Comparison of ENCODE assay signal across 18 cellular contexts in genomic region chr1:6521502-6521901, GRCh38. TPM values are rescaled to one million over a fixed set of nuclear protein-coding genes. Genes with fewer than 3 reads are reported as not detected.
DNase-seq lines count a peak whose midpoint lies in the region; ATAC-seq and TF ChIP-seq lines count a peak whose summit lies in the region.
"Had no signal": no experiment of that assay in that cellular context is flagged by ENCODE, and none has a peak within 500 bp of the region (broad histone marks: within the 10 kb centered on the region; RNA-seq: fewer than 3 reads in every experiment).

No MANE protein-coding gene starts in this region.

- H2AFZ ChIP-seq in Karpas-422 (ENCODE audit: low read length) = no peak overlapping the region

- no peaks in the 10 kb centered on the region for H3K9me3 Mint-ChIP-seq in activated naive CD8-positive, alpha-beta T cell (ENCODE audit: low read depth)
- no peaks in the 10 kb centered on the region for H3K9me3 Mint-ChIP-seq in activated naive CD8-positive, alpha-beta T cell treated with anti-CD3 and anti-CD28 coated beads for 36 hours
- H3K9me3 Mint-ChIP-seq in endodermal cell = no peaks in the 10 kb centered on the region
- no peaks in the 10 kb centered on the region for H3K9me3 Mint-ChIP-seq in stimulated activated naive B cell treated with anti-CD40 and anti-IgM and Interleukin-4, amounts not matched to agents 10 μg/mL and 1 μg/mL and 100 μg/mL, for 72 hours
- H3K9me3 Mint-ChIP-seq: activated T-cell treated with anti-CD3 and anti-CD28 coated beads, Interleukin-2, amount 50 U/mL, for 72 hours had no signal

- no peaks in the 10 kb centered on the region for H3K79me2 ChIP-seq in Karpas-422 (ENCODE audit: low read length)

- no peaks in the 10 kb centered on the region for H3K4me1 Mint-ChIP-seq in activated naive CD8-positive, alpha-beta T cell (ENCODE audit: low read depth)
- H3K4me1 Mint-ChIP-seq in activated naive CD8-positive, alpha-beta T cell treated with anti-CD3 and anti-CD28 coated beads for 36 hours = peaks cover 2% of the 10 kb centered on the region
- peaks cover 13% of the 10 kb centered on the region for H3K4me1 Mint-ChIP-seq in endodermal cell
- peaks cover 4 to 6% of the 10 kb centered on the region in 2 donors for H3K4me1 Mint-ChIP-seq in stimulated activated naive B cell treated with anti-CD40 and anti-IgM and Interleukin-4, amounts not matched to agents 10 μg/mL and 1 μg/mL and 100 μg/mL, for 72 hours

- DNase-seq in activated naive CD8-positive, alpha-beta T cell treated with anti-CD3 and anti-CD28 coated beads for 36 hours = no peak
- peak; percentile 81 for DNase-seq in RPMI7951 (ENCODE audit: low read depth)
- peak; percentile 17 for DNase-seq in endodermal cell
- no peak for DNase-seq in stimulated activated naive B cell treated with anti-CD40 and anti-IgM and Interleukin-4, amounts not matched to agents 10 μg/mL and 1 μg/mL and 100 μg/mL, for 72 hours
- DNase-seq in stimulated activated naive CD8-positive, alpha-beta T cell treated with anti-CD3 and anti-CD28 coated beads, Interleukin-15, Interleukin-2, amounts not matched to agents 100 U/mL and 50 U/mL, for 24 hours = no peak
- DNase-seq in Karpas-422 = no peak
- DNase-seq: activated CD4-positive, alpha-beta T cell treated with anti-CD3 and anti-CD28 coated beads for 48 hours; activated T-cell treated with anti-CD3 and anti-CD28 coated beads, Interleukin-2, amount 50 U/mL, for 72 hours; lower lobe of right lung; MM.1S; NCI-H2107; retina; SIG-M5 had no signal

- H3K9me2 ChIP-seq in Karpas-422 (replicated peaks; ENCODE audit: insufficient read depth, low read length) = no peaks in the 10 kb centered on the region

- no peaks in the 10 kb centered on the region for H4K20me1 ChIP-seq in Karpas-422 (ENCODE audit: insufficient read depth, low read depth, low read length)

- H3K9me3 ChIP-seq in endodermal cell (ENCODE audit: control insufficient read depth, low read length) (no peaks in the 10 kb centered on the region), Karpas-422 (ENCODE audit: low read length) (no peaks in the 10 kb centered on the region)
- H3K9me3 ChIP-seq: ascending aorta, lower lobe of right lung had no signal

- no peak overlapping the region for H3K4me2 ChIP-seq in Karpas-422 (ENCODE audit: low read depth, low read length, poor library complexity, severe bottlenecking)

- peak overlapping the region; percentile 16 for H3K27ac Mint-ChIP-seq in activated naive CD8-positive, alpha-beta T cell
- no peak overlapping the region for H3K27ac Mint-ChIP-seq in activated naive CD8-positive, alpha-beta T cell treated with anti-CD3 and anti-CD28 coated beads for 36 hours
- H3K27ac Mint-ChIP-seq in endodermal cell = no peak overlapping the region
- peak overlapping the region; percentile 14 for H3K27ac Mint-ChIP-seq in stimulated activated naive B cell treated with anti-CD40 and anti-IgM and Interleukin-4, amounts not matched to agents 10 μg/mL and 1 μg/mL and 100 μg/mL, for 72 hours
- H3K27ac Mint-ChIP-seq: activated T-cell treated with anti-CD3 and anti-CD28 coated beads, Interleukin-2, amount 50 U/mL, for 72 hours had no signal

- 82 to 95% methylated on average over 4 to 5 of the region's 5 CpGs for WGBS in endodermal cell (ENCODE audit: insufficient coverage in 1 of 2, insufficient read length in 1 of 2), 2 experiments

- H3K4me1 ChIP-seq in endodermal cell (ENCODE audit: control insufficient read depth, insufficient read depth, low read length) = peaks cover 3% of the 10 kb centered on the region
- H3K4me1 ChIP-seq in Karpas-422 (ENCODE audit: low read length) = no peaks in the 10 kb centered on the region

- H3K27me3 ChIP-seq in endodermal cell (ENCODE audit: control insufficient read depth, insufficient read depth, low read length, poor library complexity, severe bottlenecking) (no peaks in the 10 kb centered on the region), Karpas-422 (ENCODE audit: low read length) (no peaks in the 10 kb centered on the region)
- H3K27me3 ChIP-seq: ascending aorta had no signal

- no peak for ATAC-seq in stimulated activated naive B cell treated with anti-CD40 and anti-IgM and Interleukin-4, amounts not matched to agents 10 μg/mL and 1 μg/mL and 100 μg/mL, for 72 hours (replicated peaks)
- ATAC-seq in stimulated activated naive CD8-positive, alpha-beta T cell treated with anti-CD3 and anti-CD28 coated beads, Interleukin-15, Interleukin-2, amounts not matched to agents 100 U/mL and 50 U/mL, for 24 hours = no peak
- no peak for ATAC-seq in HG03039 (IDR thresholded peaks at IDR 0.05; ENCODE audit: unreplicated experiment)
- ATAC-seq: activated T-cell treated with anti-CD3 and anti-CD28 coated beads, Interleukin-2, amount 50 U/mL, for 72 hours; lower lobe of right lung had no signal

- no peak for TF ChIP-seq CTCF in endodermal cell (conservative IDR thresholded peaks at IDR 0.05)

- no peak overlapping the region for H3K4me3 Mint-ChIP-seq in activated naive CD8-positive, alpha-beta T cell
- no peak overlapping the region for H3K4me3 Mint-ChIP-seq in activated naive CD8-positive, alpha-beta T cell treated with anti-CD3 and anti-CD28 coated beads for 36 hours
- no peak overlapping the region for H3K4me3 Mint-ChIP-seq in endodermal cell
- no peak overlapping the region for H3K4me3 Mint-ChIP-seq in stimulated activated naive B cell treated with anti-CD40 and anti-IgM and Interleukin-4, amounts not matched to agents 10 μg/mL and 1 μg/mL and 100 μg/mL, for 72 hours
- H3K4me3 Mint-ChIP-seq: activated T-cell treated with anti-CD3 and anti-CD28 coated beads, Interleukin-2, amount 50 U/mL, for 72 hours had no signal

- H3K4me3 ChIP-seq in endodermal cell (ENCODE audit: low read length) (no peak overlapping the region), Karpas-422 (ENCODE audit: low read length) (no peak overlapping the region)
- H3K4me3 ChIP-seq: ascending aorta, lower lobe of right lung had no signal

- H3K36me3 ChIP-seq in endodermal cell (ENCODE audit: control insufficient read depth, insufficient read depth, low read length) = peaks cover 30% of the 10 kb centered on the region
- peaks cover 10% of the 10 kb centered on the region; the same call in 1 of the 2 replicates for H3K36me3 ChIP-seq in Karpas-422 (ENCODE audit: insufficient read depth, low read length)

- H3K36me3 Mint-ChIP-seq in activated naive CD8-positive, alpha-beta T cell = no peaks in the 10 kb centered on the region
- peaks cover 7% of the 10 kb centered on the region for H3K36me3 Mint-ChIP-seq in activated naive CD8-positive, alpha-beta T cell treated with anti-CD3 and anti-CD28 coated beads for 36 hours
- H3K36me3 Mint-ChIP-seq in endodermal cell (ENCODE audit: low read depth) = peaks cover 24% of the 10 kb centered on the region
- H3K36me3 Mint-ChIP-seq in stimulated activated naive B cell treated with anti-CD40 and anti-IgM and Interleukin-4, amounts not matched to agents 10 μg/mL and 1 μg/mL and 100 μg/mL, for 72 hours = peaks cover 17 to 18% of the 10 kb centered on the region in 2 donors

- H3K27ac ChIP-seq in endodermal cell (ENCODE audit: low read depth, low read length) (no peak overlapping the region), Karpas-422 (ENCODE audit: low read length) (no peak overlapping the region)
- H3K27ac ChIP-seq: ascending aorta, lower lobe of right lung had no signal

- no peak overlapping the region for H3K9ac ChIP-seq in endodermal cell (ENCODE audit: extremely low read depth, low read length, poor library complexity, severe bottlenecking)
- no peak overlapping the region for H3K9ac ChIP-seq in Karpas-422 (ENCODE audit: low read length)

- no peaks in the 10 kb centered on the region for H3K27me3 Mint-ChIP-seq in activated naive CD8-positive, alpha-beta T cell
- H3K27me3 Mint-ChIP-seq in activated naive CD8-positive, alpha-beta T cell treated with anti-CD3 and anti-CD28 coated beads for 36 hours = no peaks in the 10 kb centered on the region
- H3K27me3 Mint-ChIP-seq in endodermal cell (ENCODE audit: insufficient read depth) = no peaks in the 10 kb centered on the region
- H3K27me3 Mint-ChIP-seq in stimulated activated naive B cell treated with anti-CD40 and anti-IgM and Interleukin-4, amounts not matched to agents 10 μg/mL and 1 μg/mL and 100 μg/mL, for 72 hours = no peaks in the 10 kb centered on the region

RNA-seq across cellular contexts. Expression of gene PLEKHG5, which starts 30.0 kb away (rescaled TPM):
- 1 to 10 TPM; 2.2 to 2.3 TPM for total RNA-seq in activated naive CD8-positive, alpha-beta T cell treated with anti-CD3 and anti-CD28 coated beads for 36 hours
- 0.60 and 1.3 TPM in 2 replicates for total RNA-seq in RPMI7951 (2014; rRNA removed; shearing (Covaris generic))
- total RNA-seq in endodermal cell = 10 to 100 TPM; 32.6 to 38.8 TPM
- 34.4 TPM for polyA plus RNA-seq in endodermal cell (2013, experiment 1 of 2)
- polyA plus RNA-seq in endodermal cell (2013, experiment 2 of 2) = 29.5 TPM
- total RNA-seq in Karpas-422 (2014; rRNA removed; shearing (Covaris generic); ENCODE audit: low replicate concordance) = 0.25 TPM in 1 of 2 replicates, not detected in the other

RNA-seq across cellular contexts. Expression of gene NOL9, which starts 32.8 kb away (rescaled TPM):
- 10 to 100 TPM; 54.1 to 55.1 TPM for total RNA-seq in activated naive CD8-positive, alpha-beta T cell treated with anti-CD3 and anti-CD28 coated beads for 36 hours
- total RNA-seq in RPMI7951 (2014; rRNA removed; shearing (Covaris generic)) = 14.4 and 14.5 TPM in 2 replicates
- total RNA-seq in endodermal cell = 10 to 100 TPM; 35.0 to 43.9 TPM
- 16.8 TPM for polyA plus RNA-seq in endodermal cell (2013, experiment 1 of 2)
- 13.5 TPM for polyA plus RNA-seq in endodermal cell (2013, experiment 2 of 2)
- total RNA-seq in Karpas-422 (2014; rRNA removed; shearing (Covaris generic); ENCODE audit: low replicate concordance) = 25.0 and 37.6 TPM in 2 replicates

RNA-seq across cellular contexts. Expression of gene TAS1R1, which starts 33.6 kb away (rescaled TPM):
- total RNA-seq in activated naive CD8-positive, alpha-beta T cell treated with anti-CD3 and anti-CD28 coated beads for 36 hours = not detected
- total RNA-seq in RPMI7951 (2014; rRNA removed; shearing (Covaris generic)) = 0.20 TPM in 1 of 2 replicates, not detected in the other
- under 1 TPM; 0.31 to 0.51 TPM for total RNA-seq in endodermal cell
- polyA plus RNA-seq in endodermal cell (2013, experiment 1 of 2) = not detected
- polyA plus RNA-seq in endodermal cell (2013, experiment 2 of 2) = not detected
- not detected in 2 replicates for total RNA-seq in Karpas-422 (2014; rRNA removed; shearing (Covaris generic); ENCODE audit: low replicate concordance)
- total RNA-seq: activated T-cell treated with anti-CD3 and anti-CD28 coated beads, Interleukin-2, amount 50 U/mL, for 72 hours; ascending aorta; temporal lobe had no signal
- polyA plus RNA-seq: neural cell had no signal

RNA-seq across cellular contexts. Expression of gene TNFRSF25, which starts 55.5 kb away (rescaled TPM):
- 10 to 100 TPM; 64.7 to 67.8 TPM for total RNA-seq in activated naive CD8-positive, alpha-beta T cell treated with anti-CD3 and anti-CD28 coated beads for 36 hours
- total RNA-seq in RPMI7951 (2014; rRNA removed; shearing (Covaris generic)) = 0.12 and 0.49 TPM in 2 replicates
- 10 to 100 TPM; 25.9 to 26.9 TPM for total RNA-seq in endodermal cell
- polyA plus RNA-seq in endodermal cell (2013, experiment 1 of 2) = 39.9 TPM
- polyA plus RNA-seq in endodermal cell (2013, experiment 2 of 2) = 30.2 TPM
- total RNA-seq in Karpas-422 (2014; rRNA removed; shearing (Covaris generic); ENCODE audit: low replicate concordance) = 0.58 TPM in 1 of 2 replicates, not detected in the other

RNA-seq across cellular contexts. Expression of gene ZBTB48, which starts 58.3 kb away (rescaled TPM):
- total RNA-seq in activated naive CD8-positive, alpha-beta T cell treated with anti-CD3 and anti-CD28 coated beads for 36 hours = 10 to 100 TPM; 22.1 to 26.4 TPM
- total RNA-seq in RPMI7951 (2014; rRNA removed; shearing (Covaris generic)) = 11.4 and 15.6 TPM in 2 replicates
- total RNA-seq in endodermal cell = 10 to 100 TPM; 28.2 to 31.0 TPM
- polyA plus RNA-seq in endodermal cell (2013, experiment 1 of 2) = 22.8 TPM
- 22.7 TPM for polyA plus RNA-seq in endodermal cell (2013, experiment 2 of 2)
- total RNA-seq in Karpas-422 (2014; rRNA removed; shearing (Covaris generic); ENCODE audit: low replicate concordance) = 36.3 and 69.0 TPM in 2 replicates

Comparison
In these comparisons a context has a peak if more than half of its experiments do, and no peak if none do; other contexts are left out.
1. H3K27ac Mint-ChIP-seq: peak in activated naive CD8-positive, alpha-beta T cell (single experiment) and stimulated activated naive B cell treated with anti-CD40 and anti-IgM and Interleukin-4, amounts not matched to agents 10 μg/mL and 1 μg/mL and 100 μg/mL, for 72 hours (single experiment); none in activated naive CD8-positive, alpha-beta T cell treated with anti-CD3 and anti-CD28 coated beads for 36 hours (single experiment) and endodermal cell (single experiment).
2. DNase-seq: peak in RPMI7951 (single experiment) and endodermal cell (single experiment); none in activated naive CD8-positive, alpha-beta T cell treated with anti-CD3 and anti-CD28 coated beads for 36 hours (single experiment), stimulated activated naive B cell treated with anti-CD40 and anti-IgM and Interleukin-4, amounts not matched to agents 10 μg/mL and 1 μg/mL and 100 μg/mL, for 72 hours (single experiment), stimulated activated naive CD8-positive, alpha-beta T cell treated with anti-CD3 and anti-CD28 coated beads, Interleukin-15, Interleukin-2, amounts not matched to agents 100 U/mL and 50 U/mL, for 24 hours (single experiment) and Karpas-422 (single experiment).
3. RNA of gene PLEKHG5, which starts 30.0 kb away (total RNA-seq): 32.6 to 38.8 TPM in endodermal cell; 2.2 to 2.3 TPM in activated naive CD8-positive, alpha-beta T cell treated with anti-CD3 and anti-CD28 coated beads for 36 hours, 0.60 to 1.3 TPM in RPMI7951 and 0.25 TPM in Karpas-422; every median in the first group is over 10 times any median in the second.